ENCODE assay signal across 8 cellular contexts in the genomic region with DNA sequence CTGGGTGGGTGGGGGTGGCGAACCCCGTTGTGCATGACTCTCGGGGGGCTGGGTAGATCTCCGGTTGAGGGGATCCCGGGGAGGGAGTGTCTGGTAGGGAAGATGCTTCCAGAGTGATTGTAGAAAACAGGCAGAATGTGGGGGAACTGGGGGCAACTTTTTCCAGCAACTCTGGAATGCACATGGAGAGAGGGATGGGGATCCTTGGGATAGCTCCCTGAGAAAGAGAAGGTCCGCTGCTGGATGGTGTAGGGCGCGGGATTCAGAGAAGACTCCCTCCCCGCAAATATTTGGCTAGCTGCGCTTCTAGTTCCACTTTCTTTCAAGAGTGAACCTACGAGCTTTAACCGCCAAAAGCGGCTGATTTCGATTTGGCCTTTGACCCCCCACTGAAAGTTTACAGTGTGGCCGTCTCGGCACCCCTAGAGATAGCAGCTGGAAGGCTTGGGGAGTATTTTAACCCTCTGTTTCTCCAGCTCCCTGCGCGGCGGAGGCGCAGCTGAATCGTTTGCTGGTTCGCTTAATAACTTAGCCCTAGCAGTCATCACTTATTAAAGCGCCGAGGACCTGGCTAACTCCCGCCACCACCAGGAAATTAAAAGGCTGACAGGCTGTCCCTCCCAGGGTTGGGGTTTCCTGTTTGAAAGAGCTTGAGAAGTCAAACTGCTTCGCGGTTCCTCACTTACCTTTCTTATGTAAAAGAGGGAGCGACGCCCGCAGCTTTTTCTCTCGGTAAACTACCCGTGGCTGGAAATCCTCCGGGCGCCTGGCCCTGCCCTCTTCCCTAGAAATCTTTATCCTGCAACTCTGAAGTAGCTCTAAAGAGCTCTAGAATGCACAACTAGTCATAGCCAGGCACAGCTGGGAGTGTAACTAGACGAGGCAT.
A peak's percentile ranks its signal among the peaks of the same experiment; 100 is the strongest.
DNase-seq lines count a peak whose midpoint lies in the region; ATAC-seq and TF ChIP-seq lines count a peak whose summit lies in the region.

No MANE protein-coding gene starts in this region.

- H3K4me3 ChIP-seq in coronary artery: peak overlapping the region; percentile 89

- peak; percentile 82 for DNase-seq in AG08396 (ENCODE audit: low spot score)
- DNase-seq in NCI-H2227 (lab: John Stamatoyannopoulos, UW; ENCODE audit: unreplicated experiment): peak; percentile 6
- peak; percentile 30 for DNase-seq in activated CD4-positive, alpha-beta T cell treated with anti-CD3 and anti-CD28 coated beads for 1 hour
- DNase-seq in coronary artery (ENCODE audit: low spot score): peak; percentile 92
- peak; percentile 95 for DNase-seq in left kidney (ENCODE audit: low read depth, low spot score)
- DNase-seq in stimulated activated CD4-positive, alpha-beta T cell treated with anti-CD3 and anti-CD28 coated beads, Interleukin-2, amount 100 ng/mL, for 24 hours: peak; percentile 42 to 53

- ATAC-seq in GM18870 (IDR thresholded peaks at IDR 0.05; ENCODE audit: unreplicated experiment) (peak; percentile 91), HG03097 (IDR thresholded peaks at IDR 0.05; ENCODE audit: low FRiP score, unreplicated experiment) (peak; percentile 91)

- peak; percentile 23 for TF ChIP-seq CTCF in coronary artery (IDR thresholded peaks at IDR 0.05)

- H3K27ac ChIP-seq in coronary artery: peak overlapping the region; percentile 95 to 99

Comparison
In these comparisons a context has a peak if more than half of its experiments do, and no peak if none do; other contexts are left out.
1. Peak in every context shown above with its lines: DNase-seq, ATAC-seq, H3K4me3 ChIP-seq and H3K27ac ChIP-seq.
2. DNase-seq: peak in every context shown above with its lines; median percentile 95 in left kidney; 92 in coronary artery; 82 in AG08396; 48 in stimulated activated CD4-positive, alpha-beta T cell treated with anti-CD3 and anti-CD28 coated beads, Interleukin-2, amount 100 ng/mL, for 24 hours; 30 in activated CD4-positive, alpha-beta T cell treated with anti-CD3 and anti-CD28 coated beads for 1 hour; 6 in NCI-H2227.